Comparison of ENCODE assay signal across 1 cellular context in the genomic region with DNA sequence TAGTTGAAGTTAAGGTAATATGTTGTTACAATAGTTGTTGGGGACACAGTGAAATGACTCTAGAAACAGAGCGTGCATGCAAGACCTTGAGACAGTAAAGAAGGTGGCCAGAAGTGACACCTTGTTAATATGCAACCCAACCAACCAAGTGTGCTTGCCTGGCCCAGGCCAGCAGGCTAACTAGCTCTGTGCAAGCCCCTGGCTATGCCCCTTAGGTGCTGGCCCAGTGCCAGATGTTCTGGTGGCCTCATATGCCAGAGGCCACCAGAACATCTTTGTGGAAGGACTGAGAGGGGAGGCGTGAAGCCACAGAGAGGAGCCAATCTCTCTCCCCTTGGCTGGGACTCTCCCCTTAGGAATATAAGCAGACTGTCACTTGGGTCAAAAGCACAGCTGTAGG.
TF ChIP-seq lines count a peak whose summit lies in the region.

No MANE protein-coding gene starts in this region.

TF ChIP-seq in GM23338, 12 proteins besides CTCF, POLR2A, EP300 and RAD21 (continued from another document):
- TF ChIP-seq ZNF462 (CRISPR knock-in tag; IDR thresholded peaks at IDR 0.05), result no peak
- no peak for TF ChIP-seq POLR2AphosphoS5 (IDR thresholded peaks at IDR 0.05; ENCODE audit: low read depth)
- TF ChIP-seq, protein P1, sequence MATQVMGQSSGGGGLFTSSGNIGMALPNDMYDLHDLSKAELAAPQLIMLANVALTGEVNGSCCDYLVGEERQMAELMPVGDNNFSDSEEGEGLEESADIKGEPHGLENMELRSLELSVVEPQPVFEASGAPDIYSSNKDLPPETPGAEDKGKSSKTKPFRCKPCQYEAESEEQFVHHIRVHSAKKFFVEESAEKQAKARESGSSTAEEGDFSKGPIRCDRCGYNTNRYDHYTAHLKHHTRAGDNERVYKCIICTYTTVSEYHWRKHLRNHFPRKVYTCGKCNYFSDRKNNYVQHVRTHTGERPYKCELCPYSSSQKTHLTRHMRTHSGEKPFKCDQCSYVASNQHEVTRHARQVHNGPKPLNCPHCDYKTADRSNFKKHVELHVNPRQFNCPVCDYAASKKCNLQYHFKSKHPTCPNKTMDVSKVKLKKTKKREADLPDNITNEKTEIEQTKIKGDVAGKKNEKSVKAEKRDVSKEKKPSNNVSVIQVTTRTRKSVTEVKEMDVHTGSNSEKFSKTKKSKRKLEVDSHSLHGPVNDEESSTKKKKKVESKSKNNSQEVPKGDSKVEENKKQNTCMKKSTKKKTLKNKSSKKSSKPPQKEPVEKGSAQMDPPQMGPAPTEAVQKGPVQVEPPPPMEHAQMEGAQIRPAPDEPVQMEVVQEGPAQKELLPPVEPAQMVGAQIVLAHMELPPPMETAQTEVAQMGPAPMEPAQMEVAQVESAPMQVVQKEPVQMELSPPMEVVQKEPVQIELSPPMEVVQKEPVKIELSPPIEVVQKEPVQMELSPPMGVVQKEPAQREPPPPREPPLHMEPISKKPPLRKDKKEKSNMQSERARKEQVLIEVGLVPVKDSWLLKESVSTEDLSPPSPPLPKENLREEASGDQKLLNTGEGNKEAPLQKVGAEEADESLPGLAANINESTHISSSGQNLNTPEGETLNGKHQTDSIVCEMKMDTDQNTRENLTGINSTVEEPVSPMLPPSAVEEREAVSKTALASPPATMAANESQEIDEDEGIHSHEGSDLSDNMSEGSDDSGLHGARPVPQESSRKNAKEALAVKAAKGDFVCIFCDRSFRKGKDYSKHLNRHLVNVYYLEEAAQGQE (IDR thresholded peaks at IDR 0.05; ENCODE audit: unreplicated experiment), result no peak
- TF ChIP-seq ZNF331 (CRISPR knock-in tag; IDR thresholded peaks at IDR 0.05; ENCODE audit: low read depth), result no peak
- TF ChIP-seq CREB1 (CRISPR knock-in tag; IDR thresholded peaks at IDR 0.05; ENCODE audit: low read depth), result no peak
- TF ChIP-seq ZNF114 (CRISPR knock-in tag; IDR thresholded peaks at IDR 0.05), result no peak
- TF ChIP-seq JUNB (IDR thresholded peaks at IDR 0.05; ENCODE audit: unreplicated experiment), result no peak
- no peak for TF ChIP-seq ETS1 (IDR thresholded peaks at IDR 0.05)
- no peak for TF ChIP-seq NANOG (IDR thresholded peaks at IDR 0.05; ENCODE audit: borderline replicate concordance)
- no peak for TF ChIP-seq EZH2 (IDR thresholded peaks at IDR 0.05; ENCODE audit: low read depth, unreplicated experiment)
TF ChIP-seq in GM23338: peak in this region for 0.
